Comparison of ENCODE assay signal across 8 cellular contexts in the genomic region with DNA sequence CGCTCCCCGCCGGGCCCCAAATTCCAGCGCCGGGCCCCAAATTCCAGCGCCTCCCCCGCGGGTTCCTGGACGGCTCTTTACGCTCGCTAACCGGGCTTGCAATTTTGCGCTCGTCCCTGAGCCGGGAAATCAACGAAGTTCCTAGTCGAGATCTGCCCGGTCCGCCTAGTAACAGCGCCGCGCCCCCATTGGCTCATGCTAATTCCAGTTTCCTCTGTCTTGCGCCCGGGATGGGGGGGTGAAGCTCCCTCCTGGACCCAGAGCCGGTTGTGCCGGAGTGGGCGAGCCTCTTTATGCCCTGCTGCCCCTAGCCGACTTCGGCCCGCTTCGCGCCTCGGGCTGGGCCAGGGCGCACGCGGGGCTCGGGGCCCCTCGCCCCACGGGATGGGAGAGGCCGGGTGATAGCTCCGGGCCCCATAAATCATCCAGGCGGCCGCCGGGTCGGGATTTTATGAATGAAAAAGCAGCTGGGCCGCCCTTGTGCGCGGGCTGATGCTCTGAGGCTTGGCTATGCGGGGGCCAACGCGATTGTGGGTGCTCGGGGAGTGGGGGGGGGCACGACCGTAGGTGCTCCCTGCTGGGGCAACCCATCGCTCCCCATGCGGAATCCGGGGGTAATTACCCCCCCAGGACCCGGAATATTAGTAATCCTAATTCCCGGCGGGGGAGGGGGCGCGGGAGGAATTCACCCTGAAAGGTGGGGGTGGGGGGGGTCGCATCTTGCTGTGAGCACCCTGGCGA. TPM values are rescaled to one million over a fixed set of nuclear protein-coding genes. Genes with fewer than 3 reads are reported as not detected.
DNase-seq lines count a peak whose midpoint lies in the region; ATAC-seq and TF ChIP-seq lines count a peak whose summit lies in the region.

No MANE protein-coding gene starts in this region.

- H3K36me3 Mint-ChIP-seq in HFFc6 (ENCODE audit: low read depth) = peaks cover 16% of the 10 kb centered on the region

- peaks cover 5% of the 10 kb centered on the region for H3K4me1 ChIP-seq in NT2/D1 (ENCODE audit: insufficient read depth, insufficient read length)
- H3K4me1 ChIP-seq in breast epithelium = peaks cover 16 to 38% of the 10 kb centered on the region in 2 donors
- peaks cover 14% of the 10 kb centered on the region for H3K4me1 ChIP-seq in iPS-18a (ENCODE audit: control insufficient read depth, low read depth, low read length)

- peaks cover 18% of the 10 kb centered on the region for H3K27me3 Mint-ChIP-seq in HFFc6 (ENCODE audit: insufficient read depth)

- peak overlapping the region; percentile 25 to 27 for H3K27ac ChIP-seq in breast epithelium
- no peak overlapping the region for H3K27ac ChIP-seq in iPS-18a (ENCODE audit: low read length)

- H3K9ac ChIP-seq in NT2/D1 (ENCODE audit: insufficient read length, low read depth) (peak overlapping the region; percentile 76), iPS-18a (ENCODE audit: low read length) (peak overlapping the region; percentile 79)

- H3K4me3 ChIP-seq in NT2/D1 (ENCODE audit: insufficient read length, low read depth) (peak overlapping the region; percentile 64), breast epithelium (peak overlapping the region; percentile 42 to 89 (median 51)), iPS-18a (ENCODE audit: low read length) (peak overlapping the region; percentile 74), retinal pigment epithelial cell (ENCODE audit: low read length) (peak overlapping the region; percentile 98)

- H3K27me3 ChIP-seq in NT2/D1 (ENCODE audit: insufficient read depth, insufficient read length) = no peaks in the 10 kb centered on the region
- H3K27me3 ChIP-seq in breast epithelium = peaks cover 0 to 14% of the 10 kb centered on the region in 2 donors
- peaks cover 41% of the 10 kb centered on the region for H3K27me3 ChIP-seq in iPS-18a (ENCODE audit: control insufficient read depth, insufficient read depth, low read length)

- no peak for ATAC-seq in GM21526 (IDR thresholded peaks at IDR 0.05; ENCODE audit: low FRiP score, unreplicated experiment)

- TF ChIP-seq CTCF in HFFc6 (IDR thresholded peaks at IDR 0.05) (no peak; the same call in none of the 2 replicates), breast epithelium (IDR thresholded peaks at IDR 0.05) (no peak), retinal pigment epithelial cell (conservative IDR thresholded peaks at IDR 0.05; ENCODE audit: low read depth, low read length) (no peak)

- TF ChIP-seq POLR2A in breast epithelium (IDR thresholded peaks at IDR 0.05) = no peak

- no peaks in the 10 kb centered on the region for H3K9me3 ChIP-seq in NT2/D1 (ENCODE audit: insufficient read depth, low read length)
- no peaks in the 10 kb centered on the region for H3K9me3 ChIP-seq in breast epithelium
- H3K9me3 ChIP-seq in iPS-18a (ENCODE audit: control insufficient read depth, low read depth, low read length) = no peaks in the 10 kb centered on the region

- DNase-seq in COR-L47 (lab: John Stamatoyannopoulos, UW) (peak; percentile 39), HFFc6 (peak; percentile 96), NT2/D1 (ENCODE audit: low read depth, low spot score) (peak; percentile 96), breast epithelium (ENCODE audit: low spot score in 2 of 2) (peak; percentile 82 to 91), retinal pigment epithelial cell (ENCODE audit: low read depth) (peak; percentile 91), NAMALWA (ENCODE audit: low spot score) (no peak)

- intact Hi-C loops in breast epithelium (cut with DNase I; ENCODE audit: low total_unique reads) = loop anchor here (10.0 kb wide), 1 partner anchor 1914 kb away; no protein-coding TSS in a partner anchor

- H3K4me1 Mint-ChIP-seq in HFFc6 (ENCODE audit: low read depth) = peaks cover 21% of the 10 kb centered on the region

- H3K36me3 ChIP-seq in NT2/D1 (ENCODE audit: insufficient read depth, insufficient read length, low read length) = peaks cover 13% of the 10 kb centered on the region
- no peaks in the 10 kb centered on the region for H3K36me3 ChIP-seq in breast epithelium
- H3K36me3 ChIP-seq in iPS-18a (ENCODE audit: control insufficient read depth, low read depth, low read length) = peaks cover 6% of the 10 kb centered on the region

- peak overlapping the region; percentile 98 for H3K27ac Mint-ChIP-seq in HFFc6

- H3K9me3 Mint-ChIP-seq in HFFc6 = peaks cover 10% of the 10 kb centered on the region

- peak overlapping the region; percentile 96 for H3K4me3 Mint-ChIP-seq in HFFc6

RNA-seq across cellular contexts. Expression of a gene that starts 1.8 kb away (rescaled TPM):
- total RNA-seq in HFFc6 (2021; fragmentation: NEBNext Ultra II Directional; extraction: Animal tissue kit (Norgen Biotek cat#: 25700)) = 1,000 to 10,000 TPM; 1,259 to 2,084 (median 1,434) TPM
- 100 to 1,000 TPM in 1 of 3 donors, 10 to 100 TPM in 2; 42.3 to 199 (median 99.0) TPM for total RNA-seq in breast epithelium

RNA-seq across cellular contexts. Expression of a gene that starts 36.0 kb away (rescaled TPM):
- total RNA-seq in HFFc6 (2021; fragmentation: NEBNext Ultra II Directional; extraction: Animal tissue kit (Norgen Biotek cat#: 25700)) = 10 to 100 TPM; 23.2 to 28.5 (median 25.6) TPM
- total RNA-seq in breast epithelium = 10 to 100 TPM; 14.1 to 25.5 (median 18.7) TPM

Comparison
In these comparisons a context has a peak if more than half of its experiments do, and no peak if none do; other contexts are left out.
1. RNA of a gene that starts 1.8 kb away (total RNA-seq): 1,259 to 2,084 TPM in HFFc6; 42.3 to 199 TPM in breast epithelium; every median in the first group is over 4 times any median in the second.
2. Peak in every context shown above with its lines, with median percentiles within 50 percentile points of each other: H3K4me3 ChIP-seq.